8 cellular contexts compared by ENCODE assay signal in the genomic region with DNA sequence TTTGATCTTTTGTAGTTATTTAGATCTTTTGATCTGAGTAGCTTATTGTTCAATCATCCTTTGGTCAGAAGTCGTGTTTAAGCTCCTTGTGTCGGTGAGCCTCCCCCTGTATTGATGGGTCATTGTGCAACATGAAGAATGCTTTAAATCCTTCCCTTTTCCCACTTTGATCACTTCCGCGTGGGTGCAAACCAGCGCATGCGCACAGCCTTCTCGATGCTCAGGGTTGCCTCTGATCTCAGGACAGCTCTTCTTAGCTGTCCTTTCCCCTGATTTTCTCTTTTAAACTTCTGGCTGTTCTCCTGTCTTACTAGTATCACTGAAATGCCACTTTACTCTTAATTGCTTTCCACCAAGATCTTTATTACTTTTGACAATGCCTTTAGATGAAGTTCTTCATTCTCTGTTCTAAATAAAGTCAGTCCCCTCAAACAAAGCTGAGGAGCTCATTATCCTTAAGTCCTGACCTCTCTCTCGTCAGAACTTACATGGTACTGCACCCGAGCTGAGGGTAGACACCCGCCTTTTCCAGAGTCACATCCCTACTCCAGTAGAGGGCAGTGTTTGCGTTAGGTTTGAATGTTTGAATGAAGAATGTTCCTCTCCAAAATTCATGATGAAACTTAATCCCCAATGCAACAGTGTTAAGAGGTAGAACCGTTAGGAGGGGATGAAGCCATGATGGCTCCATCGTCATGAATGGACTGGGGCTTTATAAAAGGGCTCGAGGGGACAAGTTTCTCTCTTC.
DNase-seq lines count a peak whose midpoint lies in the region; ATAC-seq and TF ChIP-seq lines count a peak whose summit lies in the region.

No MANE protein-coding gene starts in this region.

- H3K27me3 ChIP-seq in SU-DHL-6 (ENCODE audit: low read length) = no peaks in the 10 kb centered on the region
- H3K27me3 ChIP-seq in thyroid gland = no peaks in the 10 kb centered on the region

- no peak overlapping the region for H3K4me2 ChIP-seq in SU-DHL-6 (ENCODE audit: low read depth, low read length, poor library complexity, severe bottlenecking)

- intact Hi-C loops in thyroid gland (cut with DNase I) = no loop called here

- TF ChIP-seq POLR2A in thyroid gland (IDR thresholded peaks at IDR 0.05) = no peak

- H3K4me1 ChIP-seq in thyroid gland = no peaks in the 10 kb centered on the region

- H3K9me3 ChIP-seq in SU-DHL-6 (ENCODE audit: insufficient read depth, low read length) (no peaks in the 10 kb centered on the region), thyroid gland (no peaks in the 10 kb centered on the region)

- no peaks in the 10 kb centered on the region for H3F3A ChIP-seq in SU-DHL-6 (ENCODE audit: insufficient read depth)

- peak; percentile 2 for DNase-seq in DMS53 treated with DMSO at 0.1 percent for 48 hours (lab: John Stamatoyannopoulos, UW; ENCODE audit: unreplicated experiment)
- DNase-seq in left kidney (ENCODE audit: low read depth, low spot score) = peak; percentile 78
- DNase-seq in DMS79 (lab: John Stamatoyannopoulos, UW) = no peak
- DNase-seq in stimulated activated naive CD4-positive, alpha-beta T cell (lab: John Stamatoyannopoulos, UW) = no peak
- DNase-seq in thyroid gland = no peak

- H3K79me2 ChIP-seq in SU-DHL-6 (ENCODE audit: insufficient read depth, low read length) = no peaks in the 10 kb centered on the region

- WGBS in thyroid gland, 2 donors = 56 to 59% methylated on average over 14 of the region's 14 CpGs

- no peak for ATAC-seq in GM21390 (IDR thresholded peaks at IDR 0.05; ENCODE audit: unreplicated experiment)

- H3K9ac ChIP-seq in SU-DHL-6 (ENCODE audit: low read length) = no peak overlapping the region

- H3K36me3 ChIP-seq in SU-DHL-6 (ENCODE audit: low read length) = no peaks in the 10 kb centered on the region
- H3K36me3 ChIP-seq in thyroid gland = no peaks in the 10 kb centered on the region

- H3K27ac ChIP-seq in SU-DHL-6 (ENCODE audit: low read depth, low read length) (no peak overlapping the region), thyroid gland (no peak overlapping the region)

- TF ChIP-seq CTCF in LNCAP (IDR thresholded peaks at IDR 0.05) (peak; percentile 65), SU-DHL-6 (IDR thresholded peaks at IDR 0.05; ENCODE audit: insufficient read depth, low read length, poor library complexity, severe bottlenecking) (peak; percentile 66), thyroid gland (IDR thresholded peaks at IDR 0.05) (no peak)

- no peaks in the 10 kb centered on the region for H3K9me2 ChIP-seq in SU-DHL-6 (replicated peaks; ENCODE audit: insufficient read depth, low read length)

- no peaks in the 10 kb centered on the region for H4K20me1 ChIP-seq in SU-DHL-6 (ENCODE audit: low read depth, low read length)

- H3K4me3 ChIP-seq in SU-DHL-6 (ENCODE audit: insufficient read depth, low read length, poor library complexity, severe bottlenecking) (no peak overlapping the region), thyroid gland (replicated peaks in 1 of 3) (no peak overlapping the region)

- H2AFZ ChIP-seq in SU-DHL-6 (ENCODE audit: low read depth, low read length, severe bottlenecking) = peak overlapping the region; percentile 54

Comparison
In these comparisons a context has a peak if more than half of its experiments do, and no peak if none do; other contexts are left out.
1. DNase-seq: peak in DMS53 treated with DMSO at 0.1 percent for 48 hours (single experiment) and left kidney (single experiment); none in DMS79 (single experiment), stimulated activated naive CD4-positive, alpha-beta T cell (0 of 6) and thyroid gland (0 of 2).
2. CTCF ChIP-seq: peak in LNCAP (single experiment) and SU-DHL-6 (single experiment); none in thyroid gland (0 of 6).